In genomic region chr3:168094877-168095610, GRCh38 we compare ENCODE assay signal across 8 cellular contexts. TPM values are rescaled to one million over a fixed set of nuclear protein-coding genes. Genes with fewer than 3 reads are reported as not detected.
DNase-seq lines count a peak whose midpoint lies in the region; ATAC-seq, FAIRE-seq and TF ChIP-seq lines count a peak whose summit lies in the region.

No MANE protein-coding gene starts in this region.

- ATAC-seq in HG03196 (IDR thresholded peaks at IDR 0.05; ENCODE audit: unreplicated experiment) = peak; percentile 38
- peak; percentile 48 for ATAC-seq in activated T-helper 17 cell treated with anti-CD3 and anti-CD28 coated beads, Interleukin-2, amount 50 U/mL, for 72 hours (replicated peaks)
- ATAC-seq in natural killer cell treated with Interleukin-12 subunit alpha and Interleukin-12 subunit beta and Interleukin-15 and Interleukin-18, amount 100 ng/mL, for 72 hours = peak; percentile 58 to 59

- H3K27ac Mint-ChIP-seq in activated T-helper 17 cell treated with anti-CD3 and anti-CD28 coated beads, Interleukin-2, amount 50 U/mL, for 72 hours = no peak overlapping the region
- H3K27ac Mint-ChIP-seq in natural killer cell treated with Interleukin-12 subunit alpha and Interleukin-12 subunit beta and Interleukin-15 and Interleukin-18, amount 100 ng/mL, for 72 hours = peak overlapping the region; percentile 79 to 84

- 0 to 1% methylated on average over 14 to 38 of the region's 70 CpGs for WGBS in thyroid gland, 2 donors

- FAIRE-seq in GM19239 (lab: Jason Lieb, UNC) = no peak

- H3K27me3 ChIP-seq in thyroid gland = no peaks in the 10 kb centered on the region

- H3K27ac ChIP-seq in thyroid gland = peak overlapping the region; percentile 57 to 94 (median 90)

- intact Hi-C loops in thyroid gland (cut with DNase I) = no loop called here

- peaks cover 20 to 23% of the 10 kb centered on the region in 2 donors for H3K4me1 ChIP-seq in thyroid gland

- H3K36me3 Mint-ChIP-seq in activated T-helper 17 cell treated with anti-CD3 and anti-CD28 coated beads, Interleukin-2, amount 50 U/mL, for 72 hours (ENCODE audit: low read depth) = no peaks in the 10 kb centered on the region
- H3K36me3 Mint-ChIP-seq in natural killer cell treated with Interleukin-12 subunit alpha and Interleukin-12 subunit beta and Interleukin-15 and Interleukin-18, amount 100 ng/mL, for 72 hours = no peaks in the 10 kb centered on the region

- no peaks in the 10 kb centered on the region for H3K9me3 Mint-ChIP-seq in activated T-helper 17 cell treated with anti-CD3 and anti-CD28 coated beads, Interleukin-2, amount 50 U/mL, for 72 hours
- H3K9me3 Mint-ChIP-seq in natural killer cell treated with Interleukin-12 subunit alpha and Interleukin-12 subunit beta and Interleukin-15 and Interleukin-18, amount 100 ng/mL, for 72 hours = no peaks in the 10 kb centered on the region

- no peak for TF ChIP-seq POLR2A in thyroid gland (IDR thresholded peaks at IDR 0.05)

- DNase-seq in COLO829 (ENCODE audit: low spot score) = peak; percentile 70
- DNase-seq in GM19239 (ENCODE audit: insufficient read length, low spot score) = peak; percentile 30
- DNase-seq in NCI-H748 treated with DMSO at 0.1 percent for 48 hours (lab: John Stamatoyannopoulos, UW) = peak; percentile 8
- peak; percentile 39 for DNase-seq in fibroblast of the conjunctiva (ENCODE audit: low read depth)
- DNase-seq in natural killer cell treated with Interleukin-12 subunit alpha and Interleukin-12 subunit beta and Interleukin-15 and Interleukin-18, amount 100 ng/mL, for 72 hours (ENCODE audit: low spot score) = peak; percentile 78
- peak; percentile 34 to 50 for DNase-seq in thyroid gland

- H3K4me3 Mint-ChIP-seq in activated T-helper 17 cell treated with anti-CD3 and anti-CD28 coated beads, Interleukin-2, amount 50 U/mL, for 72 hours = peak overlapping the region; percentile 77
- H3K4me3 Mint-ChIP-seq in natural killer cell treated with Interleukin-12 subunit alpha and Interleukin-12 subunit beta and Interleukin-15 and Interleukin-18, amount 100 ng/mL, for 72 hours = peak overlapping the region; percentile 88

- no peaks in the 10 kb centered on the region for H3K9me3 ChIP-seq in thyroid gland

- H3K27me3 Mint-ChIP-seq in activated T-helper 17 cell treated with anti-CD3 and anti-CD28 coated beads, Interleukin-2, amount 50 U/mL, for 72 hours = peaks cover 36% of the 10 kb centered on the region
- H3K27me3 Mint-ChIP-seq in natural killer cell treated with Interleukin-12 subunit alpha and Interleukin-12 subunit beta and Interleukin-15 and Interleukin-18, amount 100 ng/mL, for 72 hours = no peaks in the 10 kb centered on the region

- H3K4me3 ChIP-seq in thyroid gland (replicated peaks in 1 of 3) = peak overlapping the region; percentile 42 to 85 (median 72)

- no peaks in the 10 kb centered on the region for H3K36me3 ChIP-seq in thyroid gland

- H3K4me1 Mint-ChIP-seq in activated T-helper 17 cell treated with anti-CD3 and anti-CD28 coated beads, Interleukin-2, amount 50 U/mL, for 72 hours = no peaks in the 10 kb centered on the region
- H3K4me1 Mint-ChIP-seq in natural killer cell treated with Interleukin-12 subunit alpha and Interleukin-12 subunit beta and Interleukin-15 and Interleukin-18, amount 100 ng/mL, for 72 hours (ENCODE audit: low read depth in 2 of 2) = peaks cover 17 to 49% of the 10 kb centered on the region in 2 donors

- TF ChIP-seq CTCF in thyroid gland (IDR thresholded peaks at IDR 0.05) = peak in 2 of 6 experiments; percentile 13 to 24

RNA-seq across cellular contexts. Expression of gene GOLIM4, which starts 0.7 kb away (rescaled TPM):
- 1 to 10 TPM; 3.5 to 6.3 TPM for total RNA-seq in activated T-helper 17 cell treated with anti-CD3 and anti-CD28 coated beads, Interleukin-2, amount 50 U/mL, for 72 hours
- total RNA-seq in natural killer cell treated with Interleukin-12 subunit alpha and Interleukin-12 subunit beta and Interleukin-15 and Interleukin-18, amount 100 ng/mL, for 72 hours = 10 to 100 TPM; 16.2 to 21.5 TPM
- 10 to 100 TPM; 32.2 to 41.8 (median 34.2) TPM for total RNA-seq in thyroid gland

Comparison
In these comparisons a context has a peak if more than half of its experiments do, and no peak if none do; other contexts are left out.
1. Peak in every context shown above with its lines: DNase-seq, ATAC-seq, H3K4me3 ChIP-seq and H3K27ac ChIP-seq.
2. DNase-seq: peak in every context shown above with its lines; median percentile 78 in natural killer cell treated with Interleukin-12 subunit alpha and Interleukin-12 subunit beta and Interleukin-15 and Interleukin-18, amount 100 ng/mL, for 72 hours; 70 in COLO829; 42 in thyroid gland; 39 in fibroblast of the conjunctiva; 30 in GM19239; 8 in NCI-H748 treated with DMSO at 0.1 percent for 48 hours.